Comparison of ENCODE assay signal across 16 cellular contexts in the genomic region with DNA sequence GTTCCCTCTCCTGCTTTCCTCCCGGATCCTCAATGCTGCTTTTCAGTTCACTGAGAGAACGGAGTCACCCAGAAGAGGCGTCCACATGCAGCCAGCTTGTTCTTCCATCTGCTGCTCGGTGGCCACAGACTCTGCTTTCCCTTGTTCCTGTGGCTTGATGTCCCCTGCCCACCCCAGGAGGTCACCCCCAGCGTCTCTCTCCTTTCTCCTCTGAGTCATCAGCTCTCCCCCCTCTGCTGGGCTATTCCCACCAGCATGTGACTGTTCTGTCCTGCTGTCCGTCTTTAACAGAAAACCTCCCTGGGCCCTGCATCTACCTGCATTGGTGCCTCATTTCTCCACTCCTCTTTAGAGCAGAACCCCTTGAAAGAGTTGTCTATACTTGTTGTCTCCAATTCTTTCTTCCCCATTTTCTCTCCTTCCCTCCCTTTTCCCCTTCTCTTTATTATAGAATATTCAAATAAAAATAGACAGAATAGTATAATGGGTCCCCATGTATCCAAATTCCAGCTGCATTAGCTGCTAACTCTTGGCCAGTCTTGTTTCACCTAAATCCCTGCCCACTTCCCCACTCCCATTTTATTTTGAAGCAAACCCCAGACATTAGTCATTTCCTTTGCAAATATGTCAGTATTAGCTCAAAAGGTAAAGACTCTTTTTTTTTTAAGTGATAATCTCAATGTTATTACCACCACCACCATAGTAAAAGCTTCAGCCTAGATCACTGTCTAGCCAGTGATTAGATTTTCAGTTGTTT. TPM values are rescaled to one million over a fixed set of nuclear protein-coding genes. Genes with fewer than 3 reads are reported as not detected.
DNase-seq lines count a peak whose midpoint lies in the region; ATAC-seq, FAIRE-seq and TF ChIP-seq lines count a peak whose summit lies in the region.
"Had no signal": no experiment of that assay in that cellular context is flagged by ENCODE, and none has a peak within 500 bp of the region (broad histone marks: within the 10 kb centered on the region; RNA-seq: fewer than 3 reads in every experiment).

No MANE protein-coding gene starts in this region.

- no peaks in the 10 kb centered on the region for H3K9me3 Mint-ChIP-seq in activated naive CD8-positive, alpha-beta T cell treated with anti-CD3 and anti-CD28 coated beads for 36 hours

- H2AFZ ChIP-seq in keratinocyte (ENCODE audit: control insufficient read depth, low read length) = no peak overlapping the region

- peaks cover 37 to 52% of the 10 kb centered on the region in 2 experiments for H3K36me3 ChIP-seq in keratinocyte (ENCODE audit: control insufficient read depth in 2 of 2, extremely low read depth in 1 of 2, insufficient read depth in 2 of 2, low read length in 2 of 2)

- H3K27me3 Mint-ChIP-seq in activated naive CD8-positive, alpha-beta T cell treated with anti-CD3 and anti-CD28 coated beads for 36 hours = no peaks in the 10 kb centered on the region

- POLR2A ChIA-PET in AG04450 (lab: Yijun Ruan, JAX) = no interaction called here

- H3K4me1 Mint-ChIP-seq in activated naive CD8-positive, alpha-beta T cell treated with anti-CD3 and anti-CD28 coated beads for 36 hours = peaks cover 28% of the 10 kb centered on the region

- H3K4me3 Mint-ChIP-seq in activated naive CD8-positive, alpha-beta T cell treated with anti-CD3 and anti-CD28 coated beads for 36 hours = no peak overlapping the region

- H3K27ac ChIP-seq in AG04450 (ENCODE audit: low read depth, low read length) (peak overlapping the region; percentile 39), keratinocyte (ENCODE audit: control insufficient read depth, insufficient read depth, low read length) (no peak overlapping the region)
- H3K27ac ChIP-seq: C4-2B, heart right ventricle, psoas muscle, upper lobe of left lung had no signal

- peak overlapping the region; percentile 21 for H3K27ac Mint-ChIP-seq in activated naive CD8-positive, alpha-beta T cell treated with anti-CD3 and anti-CD28 coated beads for 36 hours

- no peak for ATAC-seq in HG02884 (IDR thresholded peaks at IDR 0.05; ENCODE audit: unreplicated experiment)
- ATAC-seq in GM19023 (IDR thresholded peaks at IDR 0.05; ENCODE audit: unreplicated experiment) = no peak
- no peak for ATAC-seq in HG02642 (IDR thresholded peaks at IDR 0.05; ENCODE audit: poor library complexity, unreplicated experiment)
- ATAC-seq: heart right ventricle, psoas muscle had no signal

- H3K36me3 Mint-ChIP-seq in activated naive CD8-positive, alpha-beta T cell treated with anti-CD3 and anti-CD28 coated beads for 36 hours = peaks cover 46% of the 10 kb centered on the region

- peaks cover 39% of the 10 kb centered on the region for H3K4me1 ChIP-seq in keratinocyte (ENCODE audit: control insufficient read depth, extremely low read depth, insufficient read depth, low read length)

- no peak overlapping the region for H3K4me3 ChIP-seq in AG04450 (ENCODE audit: low read depth, low read length)
- no peak overlapping the region for H3K4me3 ChIP-seq in keratinocyte (ENCODE audit: control insufficient read depth in 2 of 3, extremely low read depth in 1 of 3, insufficient read depth in 2 of 3, low read depth in 1 of 3, low read length in 3 of 3)
- H3K4me3 ChIP-seq: heart right ventricle, psoas muscle, upper lobe of left lung had no signal

- DNase-seq in AG04450 (ENCODE audit: low read depth, low spot score) (no peak), EH (ENCODE audit: low read depth) (peak; percentile 16), keratinocyte (ENCODE audit: low read depth, low spot score) (no peak)
- no peak for DNase-seq in activated naive CD8-positive, alpha-beta T cell treated with anti-CD3 and anti-CD28 coated beads for 36 hours
- DNase-seq: activated CD4-positive, CD25-positive, alpha-beta regulatory T cell treated with anti-CD3 and anti-CD28 coated beads, Interleukin-2, amount 50 U/mL, for 72 hours; caudate nucleus; erythroblast; heart right ventricle; NCI-H1417; upper lobe of left lung had no signal

- H3K27me3 ChIP-seq in AG04450 (ENCODE audit: control insufficient read depth, insufficient read depth, low read length) = no peaks in the 10 kb centered on the region
- no peaks in the 10 kb centered on the region for H3K27me3 ChIP-seq in keratinocyte (ENCODE audit: control insufficient read depth, extremely low read depth, insufficient read depth, low read length)
- H3K27me3 ChIP-seq: heart right ventricle, upper lobe of left lung had no signal

- FAIRE-seq in keratinocyte (lab: Jason Lieb, UNC) = no peak
- FAIRE-seq: GM19239 had no signal

- CTCF ChIA-PET in AG04450 (lab: Charles Lee) = no interaction called here

- H3K9me3 ChIP-seq in AG04450 (ENCODE audit: control insufficient read depth, insufficient read depth, low read length) (no peaks in the 10 kb centered on the region), keratinocyte (ENCODE audit: control insufficient read depth, low read depth, low read length) (no peaks in the 10 kb centered on the region)
- H3K9me3 ChIP-seq: heart right ventricle, psoas muscle, upper lobe of left lung had no signal

- H4K20me1 ChIP-seq in keratinocyte (ENCODE audit: control insufficient read depth, extremely low read depth, insufficient read depth, low read length) = peaks cover 3% of the 10 kb centered on the region

- H3K9ac ChIP-seq in keratinocyte (ENCODE audit: control insufficient read depth, extremely low read depth, insufficient read depth, low read length) = no peak overlapping the region

- peak overlapping the region; percentile 34 for H3K4me2 ChIP-seq in keratinocyte (ENCODE audit: control insufficient read depth, extremely low read depth, insufficient read depth, low read depth, low read length)

- H3K9me1 ChIP-seq in keratinocyte (ENCODE audit: control insufficient read depth, extremely low read depth, insufficient read depth, low read length) = no peaks in the 10 kb centered on the region

- peaks cover 73% of the 10 kb centered on the region for H3K79me2 ChIP-seq in keratinocyte (ENCODE audit: control insufficient read depth, insufficient read depth, low read length)

- dilution Hi-C loops in keratinocyte (cut with MboI; ENCODE audit: extremely low pct_ligation_motif_present, low sequenced_read_pairs) = no loop called here

- TF ChIP-seq CTCF in AG04450 (IDR thresholded peaks at IDR 0.05; ENCODE audit: low read depth, low read length) (no peak), keratinocyte (optimal IDR thresholded peaks at IDR 0.05 in 1 of 3, IDR thresholded peaks at IDR 0.05 in 1 of 3, conservative IDR thresholded peaks at IDR 0.05 in 1 of 3; ENCODE audit: extremely low read depth in 1 of 3, insufficient read depth in 2 of 3, low read length in 3 of 3) (no peak)

RNA-seq across cellular contexts. Expression of a gene that starts 4.1 kb away (rescaled TPM):
- polyA plus RNA-seq in AG04450 (2011; rRNA removed) (8.2 and 9.9 TPM in 2 replicates), keratinocyte (12.1 to 14.7 TPM (median 13.1 TPM) in 3 replicates)
- 14.8 and 16.8 TPM in 2 replicates for polyA minus RNA-seq in AG04450 (2011; rRNA and poly(A)+ RNA removed)
- total RNA-seq in activated naive CD8-positive, alpha-beta T cell treated with anti-CD3 and anti-CD28 coated beads for 36 hours = 10 to 100 TPM; 30.7 to 30.8 TPM
- polyA plus RNA-seq in keratinocyte (2011; ENCODE audit: low read depth) = 17.7 TPM
- 6.2 and 11.1 TPM in 2 replicates for polyA plus RNA-seq in keratinocyte (2011; cell fraction: cytosol; rRNA removed)
- polyA plus RNA-seq in keratinocyte (2011; cell fraction: nucleus; rRNA removed) = 17.1 and 20.9 TPM in 2 replicates
- 14.2 and 15.5 TPM in 2 replicates for polyA plus RNA-seq in keratinocyte (2012; ENCODE audit: low replicate concordance)
- 12.0 to 20.6 TPM (median 14.4 TPM) in 3 replicates for polyA minus RNA-seq in keratinocyte
- polyA minus RNA-seq in keratinocyte (2011; cell fraction: cytosol; rRNA and poly(A)+ RNA removed) = 26.1 TPM
- 23.6 and 34.1 TPM in 2 replicates for polyA minus RNA-seq in keratinocyte (2011; cell fraction: nucleus; rRNA and poly(A)+ RNA removed)

RNA-seq across cellular contexts. Expression of a gene that starts 40.0 kb away (rescaled TPM):
- 4.1 and 4.2 TPM in 2 replicates for polyA plus RNA-seq in AG04450 (2011; rRNA removed)
- polyA minus RNA-seq in AG04450 (2011; rRNA and poly(A)+ RNA removed) = 4.5 and 4.6 TPM in 2 replicates
- 10 to 100 TPM; 12.5 to 14.6 TPM for total RNA-seq in activated naive CD8-positive, alpha-beta T cell treated with anti-CD3 and anti-CD28 coated beads for 36 hours
- polyA plus RNA-seq in keratinocyte = 2.9 to 6.8 TPM (median 3.8 TPM) in 3 replicates
- polyA plus RNA-seq in keratinocyte (2011; ENCODE audit: low read depth) = 9.8 TPM
- 2.8 and 3.5 TPM in 2 replicates for polyA plus RNA-seq in keratinocyte (2011; cell fraction: cytosol; rRNA removed)
- polyA plus RNA-seq in keratinocyte (2011; cell fraction: nucleus; rRNA removed) = 11.0 and 11.2 TPM in 2 replicates
- 6.3 and 13.2 TPM in 2 replicates for polyA plus RNA-seq in keratinocyte (2012; ENCODE audit: low replicate concordance)
- polyA minus RNA-seq in keratinocyte = 3.0 to 4.8 TPM (median 3.7 TPM) in 3 replicates
- 4.4 TPM for polyA minus RNA-seq in keratinocyte (2011; cell fraction: cytosol; rRNA and poly(A)+ RNA removed)
- polyA minus RNA-seq in keratinocyte (2011; cell fraction: nucleus; rRNA and poly(A)+ RNA removed) = 3.8 and 5.4 TPM in 2 replicates

RNA-seq across cellular contexts. Expression of a gene that starts 52.2 kb away (rescaled TPM):
- polyA plus RNA-seq in AG04450 (2011; rRNA removed) = 6.6 and 6.8 TPM in 2 replicates
- 21.4 and 21.7 TPM in 2 replicates for polyA minus RNA-seq in AG04450 (2011; rRNA and poly(A)+ RNA removed)
- total RNA-seq in activated naive CD8-positive, alpha-beta T cell treated with anti-CD3 and anti-CD28 coated beads for 36 hours = 10 to 100 TPM; 10.5 to 11.1 TPM
- 7.4 to 8.6 TPM (median 7.5 TPM) in 3 replicates for polyA plus RNA-seq in keratinocyte
- polyA plus RNA-seq in keratinocyte (2011; ENCODE audit: low read depth) = 5.7 TPM
- 4.1 and 5.5 TPM in 2 replicates for polyA plus RNA-seq in keratinocyte (2011; cell fraction: cytosol; rRNA removed)
- 12.6 and 13.3 TPM in 2 replicates for polyA plus RNA-seq in keratinocyte (2011; cell fraction: nucleus; rRNA removed)
- 7.7 and 8.8 TPM in 2 replicates for polyA plus RNA-seq in keratinocyte (2012; ENCODE audit: low replicate concordance)
- 23.5 to 48.7 TPM (median 34.1 TPM) in 3 replicates for polyA minus RNA-seq in keratinocyte
- 12.5 TPM for polyA minus RNA-seq in keratinocyte (2011; cell fraction: cytosol; rRNA and poly(A)+ RNA removed)
- 19.3 and 25.4 TPM in 2 replicates for polyA minus RNA-seq in keratinocyte (2011; cell fraction: nucleus; rRNA and poly(A)+ RNA removed)
